Comparison of ENCODE assay signal across 16 cellular contexts in genomic region chr10:104036518-104037260, GRCh38. TPM values are rescaled to one million over a fixed set of nuclear protein-coding genes. Genes with fewer than 3 reads are reported as not detected.
"Had no signal": no experiment of that assay in that cellular context is flagged by ENCODE, and none has a peak within 500 bp of the region (broad histone marks: within the 10 kb centered on the region; RNA-seq: fewer than 3 reads in every experiment).

No MANE protein-coding gene starts in this region.

- ATAC-seq: WTC11 had no signal

- H3K4me1 ChIP-seq: breast epithelium, left ventricle myocardium inferior, testis, uterus had no signal

- H3K27ac ChIP-seq: breast epithelium, left ventricle myocardium inferior, testis, uterus had no signal

- H3K4me3 ChIP-seq: breast epithelium, left ventricle myocardium inferior, testis, uterus had no signal

- H3K27me3 ChIP-seq: breast epithelium, testis, uterus had no signal

- H3K36me3 ChIP-seq: breast epithelium, left ventricle myocardium inferior, uterus had no signal

- DNase-seq: activated CD4-positive, alpha-beta T cell treated with anti-CD3 and anti-CD28 coated beads, Interleukin-2, amount 50 U/mL, for 1 hour; activated naive CD4-positive, alpha-beta T cell; aorta; dermis blood vessel endothelial cell; foreskin fibroblast; left ventricle myocardium inferior; mesendoderm; nephron progenitor cell; stimulated activated CD4-positive, alpha-beta T cell treated with anti-CD3 and anti-CD28 coated beads, Interleukin-2, amount 100 ng/mL, for 48 hours; T-helper 1 cell; testis; uterus had no signal

- H3K9me3 ChIP-seq: breast epithelium, left ventricle myocardium inferior, testis, uterus had no signal

RNA-seq across cellular contexts. Expression of gene COL17A1, which starts 49.0 kb away (rescaled TPM):
- total RNA-seq: activated T-helper 1 cell treated with anti-CD3 and anti-CD28 coated beads, Interleukin-12 subunit alpha, Interleukin-12 subunit beta, Interleukin-2, Interleukin-4 antibody, amounts not matched to agents 30 ng/mL and 10 ng/mL and 1 ng/mL, durations not matched to agents 14 hours and 24 hours and 36 hours; left ventricle myocardium inferior; osteocyte had no signal
